3 cellular contexts compared by ENCODE assay signal in the genomic region with DNA sequence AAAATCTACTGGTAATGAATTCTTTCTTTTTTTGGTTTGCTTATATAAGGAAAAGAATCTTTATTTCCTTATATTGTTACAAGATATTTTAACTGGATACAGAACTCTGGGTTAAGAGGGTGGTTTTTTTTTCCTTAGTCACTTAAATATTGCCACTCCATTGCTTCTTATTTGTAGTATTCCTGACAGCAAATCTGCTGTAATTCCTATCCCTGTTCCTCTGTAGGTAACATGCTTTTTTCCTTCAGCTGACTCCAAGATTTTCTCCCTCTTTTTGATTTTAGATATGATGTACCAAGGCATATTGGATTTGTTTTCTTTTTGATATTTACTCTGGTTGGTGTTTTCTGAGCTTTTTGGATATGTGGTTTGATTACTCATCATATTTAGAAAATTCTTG.
TF ChIP-seq lines count a peak whose summit lies in the region.

No MANE protein-coding gene starts in this region.

TF ChIP-seq in HepG2, 621 proteins besides CTCF, POLR2A, EP300 and RAD21:
- no peak for TF ChIP-seq NKX3-1 (CRISPR knock-in tag; IDR thresholded peaks at IDR 0.05)
- TF ChIP-seq ZNF329 (CRISPR knock-in tag; IDR thresholded peaks at IDR 0.05; ENCODE audit: low read depth): no peak
- TF ChIP-seq ARID2 (CRISPR knock-in tag; IDR thresholded peaks at IDR 0.05; ENCODE audit: borderline replicate concordance): no peak
- TF ChIP-seq ZNF317 (CRISPR knock-in tag; IDR thresholded peaks at IDR 0.05): peak; percentile 87
- no peak for TF ChIP-seq ZNF431 (CRISPR knock-in tag; IDR thresholded peaks at IDR 0.05; ENCODE audit: borderline replicate concordance, low read depth)
- TF ChIP-seq, protein P1, sequence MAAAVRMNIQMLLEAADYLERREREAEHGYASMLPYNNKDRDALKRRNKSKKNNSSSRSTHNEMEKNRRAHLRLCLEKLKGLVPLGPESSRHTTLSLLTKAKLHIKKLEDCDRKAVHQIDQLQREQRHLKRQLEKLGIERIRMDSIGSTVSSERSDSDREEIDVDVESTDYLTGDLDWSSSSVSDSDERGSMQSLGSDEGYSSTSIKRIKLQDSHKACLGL (CRISPR knock-in tag; IDR thresholded peaks at IDR 0.05): no peak
- no peak for TF ChIP-seq ZNF33A (CRISPR knock-in tag; IDR thresholded peaks at IDR 0.05; ENCODE audit: borderline replicate concordance)
- 0 out of 4 replicates have a peak, but pooled peaks of 1 of the 2 experiments have one; percentile 12 for TF ChIP-seq MAFK (conservative IDR thresholded peaks at IDR 0.05 in 1 of 2, IDR thresholded peaks at IDR 0.05 in 1 of 2; ENCODE audit: low read length in 2 of 2)

TF ChIP-seq in WTC11, 78 proteins besides CTCF, POLR2A, EP300 and RAD21:
- TF ChIP-seq ELF4 (CRISPR knock-in tag; IDR thresholded peaks at IDR 0.05; ENCODE audit: low read depth): no peak
- peak; percentile 87 for TF ChIP-seq ZNF317 (CRISPR knock-in tag; IDR thresholded peaks at IDR 0.05; ENCODE audit: borderline replicate concordance, low read depth)

TF ChIP-seq in K562, 482 proteins besides CTCF, POLR2A, EP300 and RAD21:
- TF ChIP-seq FOXM1 (IDR thresholded peaks at IDR 0.05; ENCODE audit: low read depth): no peak
- no peak for TF ChIP-seq FOXM1 (CRISPR knock-in tag; IDR thresholded peaks at IDR 0.05; ENCODE audit: low read depth)
- no peak for TF ChIP-seq HDAC8 (tag; IDR thresholded peaks at IDR 0.05)
- TF ChIP-seq IFI16 (CRISPR knock-in tag; IDR thresholded peaks at IDR 0.05): no peak
- TF ChIP-seq C11orf30 (IDR thresholded peaks at IDR 0.05; ENCODE audit: low read depth): peak; percentile 25; the same call in 1 of the 2 replicates
- TF ChIP-seq SIN3A (IDR thresholded peaks at IDR 0.05; ENCODE audit: borderline replicate concordance in 2 of 2, control insufficient read depth in 1 of 2, low read depth in 2 of 2, low read length in 2 of 2): no peak
- TF ChIP-seq, protein P2, sequence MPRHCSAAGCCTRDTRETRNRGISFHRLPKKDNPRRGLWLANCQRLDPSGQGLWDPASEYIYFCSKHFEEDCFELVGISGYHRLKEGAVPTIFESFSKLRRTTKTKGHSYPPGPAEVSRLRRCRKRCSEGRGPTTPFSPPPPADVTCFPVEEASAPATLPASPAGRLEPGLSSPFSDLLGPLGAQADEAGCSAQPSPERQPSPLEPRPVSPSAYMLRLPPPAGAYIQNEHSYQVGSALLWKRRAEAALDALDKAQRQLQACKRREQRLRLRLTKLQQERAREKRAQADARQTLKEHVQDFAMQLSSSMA (CRISPR knock-in tag; IDR thresholded peaks at IDR 0.05): no peak
- TF ChIP-seq ZNF347 (CRISPR knock-in tag; IDR thresholded peaks at IDR 0.05; ENCODE audit: low read depth): no peak
- no peak for TF ChIP-seq NR4A1 (CRISPR knock-in tag; IDR thresholded peaks at IDR 0.05)
- no peak for TF ChIP-seq NR4A1 (tag; IDR thresholded peaks at IDR 0.05)
- no peak for TF ChIP-seq ZNF830 (CRISPR knock-in tag; IDR thresholded peaks at IDR 0.05)
- TF ChIP-seq, protein P3, sequence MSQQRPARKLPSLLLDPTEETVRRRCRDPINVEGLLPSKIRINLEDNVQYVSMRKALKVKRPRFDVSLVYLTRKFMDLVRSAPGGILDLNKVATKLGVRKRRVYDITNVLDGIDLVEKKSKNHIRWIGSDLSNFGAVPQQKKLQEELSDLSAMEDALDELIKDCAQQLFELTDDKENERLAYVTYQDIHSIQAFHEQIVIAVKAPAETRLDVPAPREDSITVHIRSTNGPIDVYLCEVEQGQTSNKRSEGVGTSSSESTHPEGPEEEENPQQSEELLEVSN (IDR thresholded peaks at IDR 0.05; ENCODE audit: borderline replicate concordance in 1 of 2, extremely low read depth in 1 of 2, insufficient read depth in 1 of 2, insufficient read length in 1 of 2, low read depth in 1 of 2, low read length in 1 of 2, poor library complexity in 1 of 2, severe bottlenecking in 1 of 2): no peak
- no peak for TF ChIP-seq ZNF584 (CRISPR knock-in tag; IDR thresholded peaks at IDR 0.05; ENCODE audit: low read depth)
- no peak for TF ChIP-seq ETV6 (IDR thresholded peaks at IDR 0.05; ENCODE audit: borderline replicate concordance in 1 of 2, low read depth in 2 of 2, low read length in 1 of 2)
- no peak for TF ChIP-seq ETV6 (CRISPR knock-in tag; IDR thresholded peaks at IDR 0.05; ENCODE audit: borderline replicate concordance)
- peak; percentile 29; the same call in 1 of the 2 replicates for TF ChIP-seq ZNF316 (IDR thresholded peaks at IDR 0.05)
- TF ChIP-seq KDM1A (IDR thresholded peaks at IDR 0.05): no peak
